ENCODE assay signal across 1 cellular context in the genomic region with DNA sequence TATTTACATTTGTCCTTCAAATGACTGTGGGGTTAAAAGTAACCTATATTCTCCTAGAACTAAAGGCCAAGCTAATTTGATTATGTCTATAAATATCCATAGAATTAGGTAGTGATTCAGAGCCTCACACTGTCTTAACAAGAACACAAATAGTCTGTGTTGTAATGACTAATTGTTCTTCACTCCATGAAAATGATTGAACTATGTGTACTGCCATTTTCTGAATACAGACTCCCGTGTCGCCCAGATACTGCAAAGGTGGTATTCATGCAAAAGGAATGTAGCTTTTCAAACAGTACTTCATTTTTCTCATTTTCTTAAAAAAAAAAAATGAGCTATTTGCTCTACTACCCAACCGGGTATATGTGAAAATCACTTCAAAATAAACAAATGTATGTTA.
TF ChIP-seq lines count a peak whose summit lies in the region.

No MANE protein-coding gene starts in this region.

TF ChIP-seq in IMR-90, 13 proteins besides CTCF, POLR2A, EP300 and RAD21:
- no peak for TF ChIP-seq BHLHE40 (IDR thresholded peaks at IDR 0.05; ENCODE audit: low read depth, low read length)
- TF ChIP-seq RFX5 (IDR thresholded peaks at IDR 0.05; ENCODE audit: low read depth, low read length) = no peak
- 0 out of 2 replicates have a peak, but pooled peaks have one; percentile 27 for TF ChIP-seq FOS (IDR thresholded peaks at IDR 0.05; ENCODE audit: low read depth, low read length)
